Comparison of ENCODE assay signal across 1 cellular context in genomic region chr5:138668451-138668850, GRCh38.
TF ChIP-seq lines count a peak whose summit lies in the region.

No MANE protein-coding gene starts in this region.

TF ChIP-seq in IMR-90, 13 proteins besides CTCF, POLR2A, EP300 and RAD21 (continued from another document):
- TF ChIP-seq, protein P1, sequence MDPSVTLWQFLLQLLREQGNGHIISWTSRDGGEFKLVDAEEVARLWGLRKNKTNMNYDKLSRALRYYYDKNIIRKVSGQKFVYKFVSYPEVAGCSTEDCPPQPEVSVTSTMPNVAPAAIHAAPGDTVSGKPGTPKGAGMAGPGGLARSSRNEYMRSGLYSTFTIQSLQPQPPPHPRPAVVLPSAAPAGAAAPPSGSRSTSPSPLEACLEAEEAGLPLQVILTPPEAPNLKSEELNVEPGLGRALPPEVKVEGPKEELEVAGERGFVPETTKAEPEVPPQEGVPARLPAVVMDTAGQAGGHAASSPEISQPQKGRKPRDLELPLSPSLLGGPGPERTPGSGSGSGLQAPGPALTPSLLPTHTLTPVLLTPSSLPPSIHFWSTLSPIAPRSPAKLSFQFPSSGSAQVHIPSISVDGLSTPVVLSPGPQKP (IDR thresholded peaks at IDR 0.05; ENCODE audit: borderline replicate concordance, low read depth, low read length) = no peak
- no peak for TF ChIP-seq SMC3 (IDR thresholded peaks at IDR 0.05; ENCODE audit: low read depth, low read length)
